In genomic region chr3:122074621-122075265, GRCh38 we compare ENCODE assay signal across 8 cellular contexts. TPM values are rescaled to one million over a fixed set of nuclear protein-coding genes. Genes with fewer than 3 reads are reported as not detected.
DNase-seq lines count a peak whose midpoint lies in the region; ATAC-seq and TF ChIP-seq lines count a peak whose summit lies in the region.

No MANE protein-coding gene starts in this region.

- intact Hi-C loops in left ventricle myocardium superior (cut with micrococcal nuclease), result no loop called here

- DNase-seq in KBM-7, result peak; percentile 82
- peak; percentile 71 for DNase-seq in left ventricle myocardium superior
- no peak for DNase-seq in stimulated activated CD4-positive, alpha-beta T cell treated with anti-CD3 and anti-CD28 coated beads, Interleukin-4, amount 100 ng/mL, for 1 hour
- no peak for DNase-seq in T1000 (lab: John Stamatoyannopoulos, UW)
- no peak for DNase-seq in activated effector memory CD4-positive, alpha-beta T cell treated with anti-CD3 and anti-CD28 coated beads, Interleukin-2, amount 50 U/mL, for 16 hours
- no peak for DNase-seq in G401 (ENCODE audit: low spot score)

- ATAC-seq in GM21529 (IDR thresholded peaks at IDR 0.05; ENCODE audit: unreplicated experiment) (peak; percentile 61), left ventricle myocardium superior (peak; percentile 96)

- TF ChIP-seq POLR2A in GM15510 (IDR thresholded peaks at IDR 0.05; ENCODE audit: borderline replicate concordance, extremely low read depth, insufficient read length), result peak; percentile 41

- in situ Hi-C loops in KBM-7 (cut with MboI; ENCODE audit: low pct_unique_long_range_greater_than_20kb, low sequenced_read_pairs) (no loop called here), G401 (cut with HindIII; ENCODE audit: low sequenced_read_pairs) (no loop called here)

RNA-seq across cellular contexts. Expression of gene CD86, which starts 19.6 kb away (rescaled TPM):
- 4.4 TPM for total RNA-seq in left ventricle myocardium superior
- not detected in 2 replicates for total RNA-seq in G401 (2014; rRNA removed; shearing (Covaris generic))

RNA-seq across cellular contexts. Expression of gene ILDR1, which starts 52.7 kb away (rescaled TPM):
- total RNA-seq in left ventricle myocardium superior, result 0.20 TPM
- not detected in 2 replicates for total RNA-seq in G401 (2014; rRNA removed; shearing (Covaris generic))

Comparison
In these comparisons a context has a peak if more than half of its experiments do, and no peak if none do; other contexts are left out.
1. DNase-seq: peak in KBM-7 (single experiment) and left ventricle myocardium superior (single experiment); none in stimulated activated CD4-positive, alpha-beta T cell treated with anti-CD3 and anti-CD28 coated beads, Interleukin-4, amount 100 ng/mL, for 1 hour (single experiment), T1000 (single experiment), activated effector memory CD4-positive, alpha-beta T cell treated with anti-CD3 and anti-CD28 coated beads, Interleukin-2, amount 50 U/mL, for 16 hours (single experiment) and G401 (single experiment).